8 cellular contexts compared by ENCODE assay signal in the genomic region with DNA sequence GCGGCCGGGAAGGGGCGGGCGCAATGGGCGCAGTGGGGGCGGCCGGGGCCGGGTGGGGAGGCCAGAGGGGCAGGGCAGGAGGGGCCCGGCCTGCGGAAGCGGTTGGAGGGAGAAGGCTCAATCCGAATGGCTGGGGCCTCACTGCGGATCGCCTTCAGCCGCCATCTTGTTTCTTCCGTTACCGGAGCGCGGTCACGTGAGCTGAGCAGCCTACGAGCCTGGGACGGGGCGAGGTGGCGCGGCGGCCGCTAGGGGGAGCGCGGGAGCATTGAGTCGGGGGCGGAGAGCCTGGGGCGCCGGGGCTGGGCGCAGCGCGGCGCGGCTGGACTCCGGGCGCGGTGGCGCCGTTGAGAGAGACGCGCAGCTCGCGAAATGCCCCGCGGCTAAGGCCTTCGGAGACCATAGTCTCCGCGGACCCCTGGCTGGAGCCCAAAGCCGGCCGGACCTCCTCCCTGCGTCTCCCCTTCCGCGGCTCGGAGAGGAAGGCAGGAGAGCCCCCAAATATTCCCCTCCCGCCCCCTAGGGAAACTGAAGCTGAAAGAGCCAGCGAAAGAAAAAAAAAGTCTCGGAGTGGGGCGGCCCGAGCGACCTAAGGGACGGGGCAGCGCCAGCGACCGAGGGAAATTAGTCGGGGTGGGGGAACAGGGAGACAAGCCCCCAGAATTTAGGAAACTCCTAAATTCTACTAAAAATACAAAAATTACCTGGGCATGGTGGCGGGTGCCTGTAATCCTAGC. TPM values are rescaled to one million over a fixed set of nuclear protein-coding genes. Genes with fewer than 3 reads are reported as not detected.
A peak's percentile ranks its signal among the peaks of the same experiment; 100 is the strongest.
DNase-seq lines count a peak whose midpoint lies in the region; ATAC-seq and TF ChIP-seq lines count a peak whose summit lies in the region.
"Not testable (repeated sequence)": the region's sequence is repeated elsewhere in the genome, so short reads cannot be mapped to it uniquely, and the experiment has no call there.

A gene (minus strand): TSS at position 190 of the 737 bp plus-strand sequence. CDS start 22,221 bp downstream, outside the sequence.

- H3K27me3 Mint-ChIP-seq in glutamatergic neuron (ENCODE audit: unreplicated experiment) = not testable (repeated sequence)

- peak; percentile 95 for DNase-seq in NCI-H1092 treated with DMSO at 0.1 percent for 48 hours (lab: John Stamatoyannopoulos, UW)
- peak; percentile 99 to 100 for DNase-seq in activated naive CD4-positive, alpha-beta T cell treated with anti-CD3 and anti-CD28 coated beads, Interleukin-2, amount 50 U/mL, for 72 hours (ENCODE audit: low spot score in 2 of 2)
- peak; percentile 100 for DNase-seq in glutamatergic neuron
- DNase-seq in osteoblast (ENCODE audit: insufficient read length, low spot score, missing footprints) = peak; percentile 98
- DNase-seq in thoracic aorta (ENCODE audit: low spot score) = peak; percentile 97

- H3K9me3 ChIP-seq in osteoblast (ENCODE audit: low read depth, low read length); thoracic aorta: not testable (repeated sequence)

- H3K4me2 ChIP-seq in osteoblast (ENCODE audit: insufficient read depth, low read length) = peak within 1 kb of the TSS; percentile 80

- ATAC-seq in HG02642 (IDR thresholded peaks at IDR 0.05; ENCODE audit: poor library complexity, unreplicated experiment) (peak; percentile 94), SK-N-SH treated with all-trans-retinoic acid at 6 μM for 48 hours (peak; percentile 99), thoracic aorta (ENCODE audit: insufficient number of reproducible peaks, low FRiP score, low read depth) (peak; percentile 99)
- ATAC-seq in activated naive CD4-positive, alpha-beta T cell treated with anti-CD3 and anti-CD28 coated beads, Interleukin-2, amount 50 U/mL, for 72 hours = peak; percentile 98

- H4K20me1 ChIP-seq in osteoblast (ENCODE audit: insufficient read depth, low read length) = not testable (repeated sequence)

- H3K9me3 Mint-ChIP-seq in activated naive CD4-positive, alpha-beta T cell treated with anti-CD3 and anti-CD28 coated beads, Interleukin-2, amount 50 U/mL, for 72 hours; glutamatergic neuron (ENCODE audit: unreplicated experiment): not testable (repeated sequence)

- H2AFZ ChIP-seq in osteoblast (ENCODE audit: low read length) = peak within 1 kb of the TSS; percentile 74

- H3K27ac Mint-ChIP-seq in activated naive CD4-positive, alpha-beta T cell treated with anti-CD3 and anti-CD28 coated beads, Interleukin-2, amount 50 U/mL, for 72 hours = peak within 1 kb of the TSS; percentile 72 to 89
- peak within 1 kb of the TSS; percentile 84 for H3K27ac Mint-ChIP-seq in glutamatergic neuron (ENCODE audit: unreplicated experiment)

- not testable (repeated sequence) for H3K4me1 ChIP-seq in osteoblast (ENCODE audit: insufficient read depth, low read length); thoracic aorta (ENCODE audit: control insufficient read depth in 1 of 2, low read depth in 2 of 2)

- H3K36me3 Mint-ChIP-seq in activated naive CD4-positive, alpha-beta T cell treated with anti-CD3 and anti-CD28 coated beads, Interleukin-2, amount 50 U/mL, for 72 hours; glutamatergic neuron (ENCODE audit: unreplicated experiment): not testable (repeated sequence)

- TF ChIP-seq CTCF in GM12872 (IDR thresholded peaks at IDR 0.05; ENCODE audit: insufficient read depth, low read depth, low read length) (peak; percentile 78; the same call in 2 of the 3 replicates), glutamatergic neuron (IDR thresholded peaks at IDR 0.05; ENCODE audit: partially characterized antibody, unreplicated experiment) (peak; percentile 99), osteoblast (IDR thresholded peaks at IDR 0.05; ENCODE audit: extremely low read depth, low read depth, low read length) (peak; percentile 62), thoracic aorta (IDR thresholded peaks at IDR 0.05) (peak; percentile 97)

- not testable (repeated sequence) for H3K36me3 ChIP-seq in osteoblast (ENCODE audit: insufficient read depth, low read length); thoracic aorta

- not testable (repeated sequence) for H3K27ac ChIP-seq in osteoblast (ENCODE audit: low read depth, low read length)
- peak within 1 kb of the TSS; percentile 94 to 96 for H3K27ac ChIP-seq in thoracic aorta

- not testable (repeated sequence) for H3K4me1 Mint-ChIP-seq in glutamatergic neuron (ENCODE audit: low read depth, unreplicated experiment)

- H3K4me3 Mint-ChIP-seq in glutamatergic neuron (ENCODE audit: unreplicated experiment) = peak within 1 kb of the TSS; percentile 82

- H3K4me3 ChIP-seq in osteoblast (ENCODE audit: insufficient read depth, low read length) = peak within 1 kb of the TSS; percentile 77
- H3K4me3 ChIP-seq in thoracic aorta = peak within 1 kb of the TSS; percentile 90

- H3K79me2 ChIP-seq in osteoblast (ENCODE audit: insufficient read depth, low read length) = not testable (repeated sequence)

- H3K27me3 ChIP-seq in osteoblast (ENCODE audit: insufficient read depth, low read length); thoracic aorta (replicated peaks; ENCODE audit: insufficient read depth): not testable (repeated sequence)

TF ChIP-seq in SK-N-SH treated with all-trans-retinoic acid at 6 μM for 48 hours, 23 proteins besides CTCF, POLR2A, EP300 and RAD21:
- TF ChIP-seq ARNTL (CRISPR knock-in tag; IDR thresholded peaks at IDR 0.05; ENCODE audit: borderline replicate concordance, low read depth) (0 out of 2 replicates have a peak, but pooled peaks have one; percentile 29), ZNF70 (CRISPR knock-in tag; IDR thresholded peaks at IDR 0.05) (0 out of 2 replicates have a peak, but pooled peaks have one; percentile 41)

RNA-seq across cellular contexts. Expression of the gene that starts here (rescaled TPM):
- total RNA-seq in activated naive CD4-positive, alpha-beta T cell treated with anti-CD3 and anti-CD28 coated beads, Interleukin-2, amount 50 U/mL, for 72 hours = 10 to 100 TPM in 1 of 2 donors, 1 to 10 TPM in 1; 7.2 to 16.4 TPM
- 31.1 TPM for total RNA-seq in glutamatergic neuron (ENCODE audit: unreplicated experiment)
- 14.1 and 15.2 TPM in 2 replicates for total RNA-seq in osteoblast
- 1 to 10 TPM; 3.7 to 8.7 TPM for total RNA-seq in thoracic aorta
